Comparison of ENCODE assay signal across 8 cellular contexts in the genomic region with DNA sequence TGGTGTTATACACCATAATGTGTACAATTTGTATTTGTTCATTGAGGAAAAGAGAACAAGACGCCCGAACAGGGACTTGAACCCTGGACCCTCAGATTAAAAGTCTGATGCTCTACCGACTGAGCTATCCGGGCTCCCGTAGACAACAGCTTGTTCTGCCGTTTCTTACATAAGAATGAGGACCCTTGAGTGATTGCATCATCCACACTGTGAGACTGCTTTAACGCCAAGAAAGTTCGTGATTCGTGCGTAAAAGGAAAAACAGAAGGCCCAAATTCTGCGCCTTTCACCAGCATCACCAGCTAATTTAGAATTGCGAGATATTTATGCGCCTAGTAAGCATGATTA. TPM values are rescaled to one million over a fixed set of nuclear protein-coding genes. Genes with fewer than 3 reads are reported as not detected.
DNase-seq lines count a peak whose midpoint lies in the region; ATAC-seq, FAIRE-seq and TF ChIP-seq lines count a peak whose summit lies in the region.

No MANE protein-coding gene starts in this region.

- TF ChIP-seq POLR2A in endothelial cell of umbilical vein (IDR thresholded peaks at IDR 0.05; ENCODE audit: low read depth, low read length) = no peak

- ATAC-seq in GM21423 (IDR thresholded peaks at IDR 0.05; ENCODE audit: unreplicated experiment) (peak; percentile 68), mucosa of descending colon (peak; percentile 78)

- CTCF ChIA-PET in endothelial cell of umbilical vein (lab: Charles Lee) = interaction anchor here (0.5 to 18.3 kb wide), 9 partner anchors 9 to 300 kb away, joined by 3 to 1267 read pairs (median 15); a partner anchor contains a TSS

- no peaks in the 10 kb centered on the region for H3K27me3 ChIP-seq in endothelial cell of umbilical vein (ENCODE audit: control insufficient read depth in 2 of 2, insufficient read depth in 2 of 2, low read length in 2 of 2)

- H3K9me1 ChIP-seq in endothelial cell of umbilical vein (replicated peaks; ENCODE audit: control insufficient read depth, extremely low read depth, insufficient read depth, low read length) = no peaks in the 10 kb centered on the region

- no peaks in the 10 kb centered on the region for H3K79me2 ChIP-seq in endothelial cell of umbilical vein (ENCODE audit: control insufficient read depth, insufficient read depth, low read length)

- intact Hi-C loops in endothelial cell of umbilical vein (cut with micrococcal nuclease) = loop anchor here (1.0 to 10.0 kb wide), 2 partner anchors 9 to 642 kb away; a partner anchor contains a TSS
- intact Hi-C loops in mucosa of descending colon (cut with DNase I, micrococcal nuclease) = no loop called here

- H3K4me1 ChIP-seq in endothelial cell of umbilical vein (ENCODE audit: control insufficient read depth, extremely low read depth, insufficient read depth, low read length) (peaks cover 34% of the 10 kb centered on the region), mucosa of descending colon (ENCODE audit: low read depth) (peaks cover 18% of the 10 kb centered on the region)

- peak overlapping the region; percentile 80 for H3K9ac ChIP-seq in endothelial cell of umbilical vein (replicated peaks; ENCODE audit: extremely low read depth, insufficient read depth, low read length)

- H3K9me3 ChIP-seq in endothelial cell of umbilical vein (replicated peaks; ENCODE audit: control insufficient read depth, insufficient read depth, low read length) (no peaks in the 10 kb centered on the region), mucosa of descending colon (no peaks in the 10 kb centered on the region)

- DNase-seq in COLO668 (lab: John Stamatoyannopoulos, UW; ENCODE audit: unreplicated experiment) (peak; percentile 91), HUDEP-2 (lab: John Stamatoyannopoulos, UW; ENCODE audit: unreplicated experiment in 76 of 76) (peak in 74 of 76 experiments; percentile 6 to 94 (median 78)), NOMO-1 treated with dmso at 0.1 percent for 144 hours (lab: John Stamatoyannopoulos, UW; ENCODE audit: unreplicated experiment) (peak; percentile 69), endothelial cell of umbilical vein (ENCODE audit: low read depth, low spot score) (peak; percentile 97), mucosa of descending colon (peak in 2 of 3 donors; percentile 68 to 92)
- peak; percentile 75 for DNase-seq in activated CD8-positive, alpha-beta memory T cell treated with anti-CD3 and anti-CD28 coated beads, Interleukin-2, amount 50 U/mL, for 1 hour (ENCODE audit: extremely low read depth)
- DNase-seq in stimulated activated CD8-positive, alpha-beta memory T cell treated with anti-CD3 and anti-CD28 coated beads, Interleukin-2, amount 100 ng/mL, for 48 hours (ENCODE audit: low read depth in 2 of 2) = peak; percentile 54 to 82

- H3K36me3 ChIP-seq in endothelial cell of umbilical vein (ENCODE audit: control insufficient read depth in 2 of 2, extremely low read depth in 1 of 2, insufficient read depth in 2 of 2, low read length in 2 of 2) = no peaks in the 10 kb centered on the region
- no peaks in the 10 kb centered on the region for H3K36me3 ChIP-seq in mucosa of descending colon (ENCODE audit: low read depth)

- TF ChIP-seq CTCF in endothelial cell of umbilical vein (IDR thresholded peaks at IDR 0.05; ENCODE audit: extremely low read depth in 1 of 2, insufficient read depth in 1 of 2, low read depth in 1 of 2, low read length in 2 of 2) (no peak), mucosa of descending colon (IDR thresholded peaks at IDR 0.05) (no peak)

- dilution Hi-C loops in endothelial cell of umbilical vein (cut with MboI; ENCODE audit: extremely low pct_ligation_motif_present, low sequenced_read_pairs) = loop anchor here (10.0 kb wide), 1 partner anchor 62 kb away; no protein-coding TSS in a partner anchor

- FAIRE-seq in endothelial cell of umbilical vein (lab: Jason Lieb, UNC) = peak; percentile 74

- peak overlapping the region; percentile 74 for H2AFZ ChIP-seq in endothelial cell of umbilical vein (ENCODE audit: low read depth, low read length)

- peak overlapping the region; percentile 99 for H3K4me2 ChIP-seq in endothelial cell of umbilical vein (ENCODE audit: insufficient read depth, low read length)

- peak overlapping the region; percentile 76 for H3K27ac ChIP-seq in endothelial cell of umbilical vein (ENCODE audit: insufficient read depth, low read depth, low read length)

- POLR2A ChIA-PET in endothelial cell of umbilical vein (lab: Charles Lee) = interaction anchor here (0.7 to 2.8 kb wide), 3 partner anchors 10 to 13 kb away, joined by 3 to 17 read pairs (median 4); a partner anchor contains a TSS

- no peaks in the 10 kb centered on the region for H4K20me1 ChIP-seq in endothelial cell of umbilical vein (replicated peaks; ENCODE audit: control insufficient read depth, extremely low read depth, insufficient read depth, low read length)

- BruUV-seq in endothelial cell of umbilical vein (replicated peaks; lab: Mats Ljungman, UMichigan) = TSS peak; percentile 65

- H3K4me3 ChIP-seq in endothelial cell of umbilical vein (replicated peaks in 1 of 3; ENCODE audit: insufficient read depth in 1 of 3, low read depth in 1 of 3, low read length in 3 of 3) = peak overlapping the region; percentile 32 to 94 (median 92)
- H3K4me3 ChIP-seq in mucosa of descending colon = peak overlapping the region; percentile 4

TF ChIP-seq in endothelial cell of umbilical vein, 7 proteins besides CTCF, POLR2A, EP300 and RAD21:
- peak; percentile 87 for TF ChIP-seq JUN (IDR thresholded peaks at IDR 0.05; ENCODE audit: borderline replicate concordance, insufficient read depth, insufficient read length, low read depth)
- TF ChIP-seq POLR2AphosphoS5 (IDR thresholded peaks at IDR 0.05; ENCODE audit: insufficient read depth, low read depth, low read length) = no peak

RNA-seq across cellular contexts. Expression of a gene that starts 9.3 kb away (rescaled TPM):
- total RNA-seq in endothelial cell of umbilical vein = 49.6 and 67.0 TPM in 2 replicates
- polyA plus RNA-seq in endothelial cell of umbilical vein = 10.4 and 11.7 TPM in 2 replicates
- 3.3 and 5.0 TPM in 2 replicates for polyA plus RNA-seq in endothelial cell of umbilical vein (2011; cell fraction: cytosol; rRNA removed)
- 69.0 and 78.9 TPM in 2 replicates for polyA plus RNA-seq in endothelial cell of umbilical vein (2011; cell fraction: nucleus; rRNA removed)
- 6.3 and 8.8 TPM in 2 replicates for polyA plus RNA-seq in endothelial cell of umbilical vein (2012)
- 76.0 and 107 TPM in 2 replicates for polyA minus RNA-seq in endothelial cell of umbilical vein
- polyA minus RNA-seq in endothelial cell of umbilical vein (2011; cell fraction: cytosol; rRNA and poly(A)+ RNA removed) = 10.9 TPM
- polyA minus RNA-seq in endothelial cell of umbilical vein (2011; cell fraction: nucleus; rRNA and poly(A)+ RNA removed) = 155 and 217 TPM in 2 replicates
- total RNA-seq in mucosa of descending colon = 10 to 100 TPM; 52.9 to 84.2 (median 80.2) TPM

RNA-seq across cellular contexts. Expression of a gene that starts 12.3 kb away (rescaled TPM):
- 41.8 and 49.0 TPM in 2 replicates for total RNA-seq in endothelial cell of umbilical vein
- 33.7 and 36.3 TPM in 2 replicates for polyA plus RNA-seq in endothelial cell of umbilical vein
- 19.6 and 22.7 TPM in 2 replicates for polyA plus RNA-seq in endothelial cell of umbilical vein (2011; cell fraction: cytosol; rRNA removed)
- 66.4 and 67.8 TPM in 2 replicates for polyA plus RNA-seq in endothelial cell of umbilical vein (2011; cell fraction: nucleus; rRNA removed)
- polyA plus RNA-seq in endothelial cell of umbilical vein (2012) = 4.7 and 8.1 TPM in 2 replicates
- 87.9 and 88.7 TPM in 2 replicates for polyA minus RNA-seq in endothelial cell of umbilical vein
- 55.5 TPM for polyA minus RNA-seq in endothelial cell of umbilical vein (2011; cell fraction: cytosol; rRNA and poly(A)+ RNA removed)
- 89.1 and 98.8 TPM in 2 replicates for polyA minus RNA-seq in endothelial cell of umbilical vein (2011; cell fraction: nucleus; rRNA and poly(A)+ RNA removed)
- total RNA-seq in mucosa of descending colon = 100 to 1,000 TPM in 1 of 3 donors, 10 to 100 TPM in 2; 66.5 to 117 (median 90.4) TPM

Comparison
In these comparisons a context has a peak if more than half of its experiments do, and no peak if none do; other contexts are left out.
1. Peak in every context shown above with its lines: DNase-seq, ATAC-seq, H3K4me3 ChIP-seq and H3K27ac ChIP-seq.